1 cellular context compared by ENCODE assay signal in genomic region chr1:3337798-3338724, GRCh38.
A peak's percentile ranks its signal among the peaks of the same experiment; 100 is the strongest.
TF ChIP-seq lines count a peak whose summit lies in the region.

No MANE protein-coding gene starts in this region.

TF ChIP-seq in HepG2, 621 proteins besides CTCF, POLR2A, EP300 and RAD21 (continued from another document and continues in another):
- TF ChIP-seq REPIN1 (CRISPR knock-in tag; IDR thresholded peaks at IDR 0.05; ENCODE audit: borderline replicate concordance, low read depth) (0 out of 2 replicates have a peak, but pooled peaks have one; percentile 42), ZNF333 (CRISPR knock-in tag; IDR thresholded peaks at IDR 0.05; ENCODE audit: borderline replicate concordance) (no peak), SKIL (CRISPR knock-in tag; IDR thresholded peaks at IDR 0.05; ENCODE audit: borderline replicate concordance) (no peak), ZMAT3 (CRISPR knock-in tag; conservative IDR thresholded peaks at IDR 0.05) (no peak), ZFP91 (CRISPR knock-in tag; IDR thresholded peaks at IDR 0.05; ENCODE audit: borderline replicate concordance) (peak; percentile 13; the same call in 1 of the 2 replicates), DZIP1 (CRISPR knock-in tag; IDR thresholded peaks at IDR 0.05) (no peak), PRPF4 (IDR thresholded peaks at IDR 0.05; ENCODE audit: low read depth, low read length, poor library complexity, severe bottlenecking) (no peak), TRIM22 (IDR thresholded peaks at IDR 0.05) (no peak), ZNF343 (CRISPR knock-in tag; IDR thresholded peaks at IDR 0.05) (0 out of 2 replicates have a peak, but pooled peaks have one; percentile 78), ZNF432 (CRISPR knock-in tag; IDR thresholded peaks at IDR 0.05; ENCODE audit: borderline replicate concordance) (no peak), SRSF9 (IDR thresholded peaks at IDR 0.05; ENCODE audit: borderline replicate concordance, insufficient read depth, low read depth, low read length, poor library complexity, severe bottlenecking) (no peak), IRF2 (CRISPR knock-in tag; IDR thresholded peaks at IDR 0.05) (no peak), ATF7 (IDR thresholded peaks at IDR 0.05) (no peak), ATF7 (CRISPR knock-in tag; IDR thresholded peaks at IDR 0.05) (no peak), ZNF780A (CRISPR knock-in tag; IDR thresholded peaks at IDR 0.05) (no peak), NRL (CRISPR knock-in tag; IDR thresholded peaks at IDR 0.05; ENCODE audit: borderline replicate concordance) (no peak), NFRKB (IDR thresholded peaks at IDR 0.05) (no peak), E2F5 (CRISPR knock-in tag; conservative IDR thresholded peaks at IDR 0.05) (no peak), FOXA1 (IDR thresholded peaks at IDR 0.05) (no peak), FOXA1 (CRISPR knock-in tag; IDR thresholded peaks at IDR 0.05) (no peak), ZNF280D (CRISPR knock-in tag; IDR thresholded peaks at IDR 0.05) (no peak), TOPORS (CRISPR knock-in tag; IDR thresholded peaks at IDR 0.05) (peak; percentile 61; the same call in 1 of the 2 replicates), ZNF354B (CRISPR knock-in tag; IDR thresholded peaks at IDR 0.05) (0 out of 2 replicates have a peak, but pooled peaks have one; percentile 8), ZFP36L2 (CRISPR knock-in tag; IDR thresholded peaks at IDR 0.05) (no peak), ZNF484 (CRISPR knock-in tag; IDR thresholded peaks at IDR 0.05; ENCODE audit: borderline replicate concordance, low read depth) (no peak), POLR2AphosphoS5 (IDR thresholded peaks at IDR 0.05; ENCODE audit: low read depth, low read length) (no peak), SOX5 (CRISPR knock-in tag; IDR thresholded peaks at IDR 0.05; ENCODE audit: borderline replicate concordance) (no peak), ZNF614 (CRISPR knock-in tag; IDR thresholded peaks at IDR 0.05; ENCODE audit: borderline replicate concordance) (no peak), GABPA (IDR thresholded peaks at IDR 0.05; ENCODE audit: low read depth, low read length) (no peak), GABPA (CRISPR knock-in tag; IDR thresholded peaks at IDR 0.05; ENCODE audit: low read depth) (no peak), DDIT3 (CRISPR knock-in tag; IDR thresholded peaks at IDR 0.05) (no peak), ZNF691 (CRISPR knock-in tag; IDR thresholded peaks at IDR 0.05; ENCODE audit: borderline replicate concordance, low read depth) (peak; percentile 82), THAP11 (CRISPR knock-in tag; IDR thresholded peaks at IDR 0.05) (no peak), ZNF567 (CRISPR knock-in tag; IDR thresholded peaks at IDR 0.05; ENCODE audit: borderline replicate concordance) (no peak), BCLAF1 (IDR thresholded peaks at IDR 0.05) (no peak), CREB1 (IDR thresholded peaks at IDR 0.05) (no peak), CREB1 (CRISPR knock-in tag; IDR thresholded peaks at IDR 0.05) (no peak), MXD3 (CRISPR knock-in tag; IDR thresholded peaks at IDR 0.05) (no peak)
